9 cellular contexts compared by ENCODE assay signal in the genomic region with DNA sequence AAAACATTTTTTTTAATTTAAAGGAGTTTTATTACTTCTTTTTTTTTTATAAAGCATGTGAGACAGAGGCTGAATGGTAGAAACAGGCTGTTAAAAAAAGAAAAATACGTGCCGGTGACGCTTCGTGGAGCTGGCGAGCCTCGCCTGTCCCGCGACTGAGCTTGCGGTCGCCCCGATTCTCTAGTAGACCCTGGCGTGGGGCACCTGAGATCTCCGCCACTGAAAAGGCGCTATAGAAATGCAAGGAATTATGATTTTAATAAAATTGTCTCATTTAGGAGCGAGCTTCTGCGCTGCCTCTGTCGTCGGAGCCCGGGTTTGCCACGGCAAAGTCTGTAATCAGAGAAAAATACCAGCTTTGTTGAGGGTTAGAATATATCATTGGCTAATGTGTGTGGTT. TPM values are rescaled to one million over a fixed set of nuclear protein-coding genes. Genes with fewer than 3 reads are reported as not detected.
A peak's percentile ranks its signal among the peaks of the same experiment; 100 is the strongest.
DNase-seq lines count a peak whose midpoint lies in the region; ATAC-seq and TF ChIP-seq lines count a peak whose summit lies in the region.
"Had no signal": no experiment of that assay in that cellular context is flagged by ENCODE, and none has a peak within 500 bp of the region (broad histone marks: within the 10 kb centered on the region; RNA-seq: fewer than 3 reads in every experiment).

No MANE protein-coding gene starts in this region.

- H3K4me1 Mint-ChIP-seq in central memory CD8-positive, alpha-beta T cell: peaks cover 24% of the 10 kb centered on the region
- peaks cover 17 to 33% (median 27%) of the 10 kb centered on the region in 7 donors for H3K4me1 Mint-ChIP-seq in naive thymus-derived CD4-positive, alpha-beta T cell

- DNase-seq in A673 (ENCODE audit: low spot score) (no peak), KBM-7 (peak; percentile 26), GM10248 (ENCODE audit: extremely low spot score) (no peak), H4 (ENCODE audit: low spot score) (no peak), NCI-H1092 (lab: John Stamatoyannopoulos, UW) (no peak)
- no peak for DNase-seq in central memory CD8-positive, alpha-beta T cell (ENCODE audit: low spot score in 2 of 2)
- no peak for DNase-seq in naive thymus-derived CD4-positive, alpha-beta T cell
- DNase-seq in stimulated activated CD4-positive, alpha-beta T cell treated with anti-CD3 and anti-CD28 coated beads, Interleukin-2, amount 100 ng/mL, for 48 hours: no peak
- DNase-seq: SW 1271 had no signal

- H3K27me3 ChIP-seq in A673 (replicated peaks; ENCODE audit: insufficient read depth, low read depth, low read length, poor library complexity): no peaks in the 10 kb centered on the region
- H3K27me3 ChIP-seq in naive thymus-derived CD4-positive, alpha-beta T cell (ENCODE audit: control insufficient read depth in 2 of 2, insufficient read depth in 2 of 2, low read length in 2 of 2): peaks cover 3 to 32% of the 10 kb centered on the region in 2 donors

- H3K27ac ChIP-seq in A673 (ENCODE audit: low read depth, low read length, poor library complexity, severe bottlenecking): peak overlapping the region; percentile 72
- no peak overlapping the region for H3K27ac ChIP-seq in naive thymus-derived CD4-positive, alpha-beta T cell (ENCODE audit: low read depth, low read length)

- POLR2A ChIA-PET in A673 (lab: Charles Lee; ENCODE audit: low non-redundant PET) (no interaction called here), GM10248 (lab: Yijun Ruan, JAX) (interaction anchor here (0.7 kb wide), 1 partner anchor 91 kb away, joined by 3 read pairs; no protein-coding TSS in a partner anchor)
- POLR2A ChIA-PET in naive thymus-derived CD4-positive, alpha-beta T cell (lab: Charles Lee): interaction anchor here (0.6 to 1.1 kb wide), 2 partner anchors 14 to 125 kb away, joined by 3 read pairs; no protein-coding TSS in a partner anchor

- peak overlapping the region; percentile 38 for H3K4me3 ChIP-seq in A673 (ENCODE audit: low read depth, low read length, poor library complexity, severe bottlenecking)
- peak overlapping the region; percentile 47 for H3K4me3 ChIP-seq in naive thymus-derived CD4-positive, alpha-beta T cell (ENCODE audit: low read length)

- no peaks in the 10 kb centered on the region for H3K9me3 Mint-ChIP-seq in central memory CD8-positive, alpha-beta T cell
- peaks cover 0 to 2% (median 0%) of the 10 kb centered on the region in 11 donors for H3K9me3 Mint-ChIP-seq in naive thymus-derived CD4-positive, alpha-beta T cell

- CTCF ChIA-PET in A673 (lab: Charles Lee): interaction anchor here (0.7 to 1.5 kb wide), 4 partner anchors 20 to 1051 kb away, joined by 3 to 4 read pairs (median 4); no protein-coding TSS in a partner anchor
- CTCF ChIA-PET in naive thymus-derived CD4-positive, alpha-beta T cell (lab: Charles Lee): interaction anchor here (0.7 to 1.3 kb wide), 3 partner anchors 30 to 1531 kb away, joined by 3 to 7 read pairs (median 5); no protein-coding TSS in a partner anchor
- CTCF ChIA-PET in GM10248 (lab: Yijun Ruan, JAX): interaction anchor here (1.1 to 2.6 kb wide), 11 partner anchors 16 to 101 kb away, joined by 3 to 15 read pairs (median 6); no protein-coding TSS in a partner anchor

- TF ChIP-seq CTCF in A673 (conservative IDR thresholded peaks at IDR 0.05; ENCODE audit: low read depth, low read length) (no peak), GM10248 (IDR thresholded peaks at IDR 0.05; ENCODE audit: control extremely low read depth, extremely low read depth, low read depth, missing control alignments) (no peak)

- in situ Hi-C loops in KBM-7 (cut with MboI; ENCODE audit: low pct_unique_long_range_greater_than_20kb, low sequenced_read_pairs): no loop called here

- ATAC-seq in central memory CD8-positive, alpha-beta T cell (replicated peaks; ENCODE audit: extremely low read depth, poor library complexity, severe bottlenecking): no peak
- no peak for ATAC-seq in naive thymus-derived CD4-positive, alpha-beta T cell

- no peaks in the 10 kb centered on the region for H3K36me3 ChIP-seq in A673 (ENCODE audit: insufficient read depth, low read length, poor library complexity, severe bottlenecking)
- no peaks in the 10 kb centered on the region for H3K36me3 ChIP-seq in naive thymus-derived CD4-positive, alpha-beta T cell (ENCODE audit: control insufficient read depth in 2 of 3, insufficient read depth in 3 of 3, low read length in 3 of 3)

- no TSS peak for BruUV-seq in A673 (replicated peaks; lab: Mats Ljungman, UMichigan)

- peak overlapping the region; percentile 85 for H3K4me3 Mint-ChIP-seq in central memory CD8-positive, alpha-beta T cell
- H3K4me3 Mint-ChIP-seq in naive thymus-derived CD4-positive, alpha-beta T cell: peak overlapping the region; percentile 14 to 95 (median 90)

- H3K4me1 ChIP-seq in A673 (ENCODE audit: insufficient read depth, low read length, poor library complexity, severe bottlenecking): peaks cover 27% of the 10 kb centered on the region
- H3K4me1 ChIP-seq in naive thymus-derived CD4-positive, alpha-beta T cell (ENCODE audit: control insufficient read depth in 2 of 2, insufficient read depth in 2 of 2, low read length in 2 of 2): peaks cover 5 to 9% of the 10 kb centered on the region in 2 donors

- peak overlapping the region; percentile 88 for H3K27ac Mint-ChIP-seq in central memory CD8-positive, alpha-beta T cell (ENCODE audit: low read depth)
- H3K27ac Mint-ChIP-seq in naive thymus-derived CD4-positive, alpha-beta T cell: no peak overlapping the region

- intact Hi-C loops in A673 (cut with micrococcal nuclease; ENCODE audit: unreplicated experiment): no loop called here
- intact Hi-C loops in naive thymus-derived CD4-positive, alpha-beta T cell (cut with micrococcal nuclease): loop anchor here in 1 of 2 donors (5.0 kb wide), 1 partner anchor 49 kb away; no protein-coding TSS in a partner anchor

- H3K9me3 ChIP-seq in A673 (ENCODE audit: low read depth, low read length, poor library complexity, severe bottlenecking): no peaks in the 10 kb centered on the region
- H3K9me3 ChIP-seq in naive thymus-derived CD4-positive, alpha-beta T cell (ENCODE audit: control insufficient read depth in 2 of 3, low read length in 3 of 3): no peaks in the 10 kb centered on the region

- H3K36me3 Mint-ChIP-seq in central memory CD8-positive, alpha-beta T cell (ENCODE audit: insufficient read depth): peaks cover 11% of the 10 kb centered on the region
- peaks cover 0 to 8% (median 4%) of the 10 kb centered on the region in 5 donors for H3K36me3 Mint-ChIP-seq in naive thymus-derived CD4-positive, alpha-beta T cell

- H3K27me3 Mint-ChIP-seq in central memory CD8-positive, alpha-beta T cell: peaks cover 86% of the 10 kb centered on the region
- H3K27me3 Mint-ChIP-seq in naive thymus-derived CD4-positive, alpha-beta T cell: peaks cover 46 to 77% (median 56%) of the 10 kb centered on the region in 5 donors

RNA-seq across cellular contexts. Expression of gene NFIX, which starts 18.4 kb away (rescaled TPM):
- total RNA-seq in A673 (2021): 69.7 and 77.9 TPM in 2 replicates
- 1 to 10 TPM; 2.4 to 7.7 (median 6.3) TPM for total RNA-seq in naive thymus-derived CD4-positive, alpha-beta T cell
- polyA plus RNA-seq in naive thymus-derived CD4-positive, alpha-beta T cell: under 1 TPM; 0.41 to 0.77 TPM
- 9.6 and 13.8 TPM in 2 replicates for total RNA-seq in H4 (2014; rRNA removed; shearing (Covaris generic))

RNA-seq across cellular contexts. Expression of gene DAND5, which starts 44.3 kb away (rescaled TPM):
- 0.17 TPM in 2 replicates for total RNA-seq in A673 (2021)
- not detected for total RNA-seq in naive thymus-derived CD4-positive, alpha-beta T cell
- not detected for polyA plus RNA-seq in naive thymus-derived CD4-positive, alpha-beta T cell
- total RNA-seq in H4 (2014; rRNA removed; shearing (Covaris generic)): 0.06 TPM in 1 of 2 replicates, not detected in the other

RNA-seq across cellular contexts. Expression of gene GADD45GIP1, which starts 56.6 kb away (rescaled TPM):
- 61.1 and 67.5 TPM in 2 replicates for total RNA-seq in A673 (2021)
- 10 to 100 TPM in 4 of 5 experiments, 1 to 10 TPM in 1; 8.5 to 17.0 (median 13.8) TPM for total RNA-seq in naive thymus-derived CD4-positive, alpha-beta T cell
- 10 to 100 TPM; 58.1 to 60.3 TPM for polyA plus RNA-seq in naive thymus-derived CD4-positive, alpha-beta T cell
- total RNA-seq in H4 (2014; rRNA removed; shearing (Covaris generic)): 46.3 and 47.4 TPM in 2 replicates
